Comparison of ENCODE assay signal across 8 cellular contexts in the genomic region with DNA sequence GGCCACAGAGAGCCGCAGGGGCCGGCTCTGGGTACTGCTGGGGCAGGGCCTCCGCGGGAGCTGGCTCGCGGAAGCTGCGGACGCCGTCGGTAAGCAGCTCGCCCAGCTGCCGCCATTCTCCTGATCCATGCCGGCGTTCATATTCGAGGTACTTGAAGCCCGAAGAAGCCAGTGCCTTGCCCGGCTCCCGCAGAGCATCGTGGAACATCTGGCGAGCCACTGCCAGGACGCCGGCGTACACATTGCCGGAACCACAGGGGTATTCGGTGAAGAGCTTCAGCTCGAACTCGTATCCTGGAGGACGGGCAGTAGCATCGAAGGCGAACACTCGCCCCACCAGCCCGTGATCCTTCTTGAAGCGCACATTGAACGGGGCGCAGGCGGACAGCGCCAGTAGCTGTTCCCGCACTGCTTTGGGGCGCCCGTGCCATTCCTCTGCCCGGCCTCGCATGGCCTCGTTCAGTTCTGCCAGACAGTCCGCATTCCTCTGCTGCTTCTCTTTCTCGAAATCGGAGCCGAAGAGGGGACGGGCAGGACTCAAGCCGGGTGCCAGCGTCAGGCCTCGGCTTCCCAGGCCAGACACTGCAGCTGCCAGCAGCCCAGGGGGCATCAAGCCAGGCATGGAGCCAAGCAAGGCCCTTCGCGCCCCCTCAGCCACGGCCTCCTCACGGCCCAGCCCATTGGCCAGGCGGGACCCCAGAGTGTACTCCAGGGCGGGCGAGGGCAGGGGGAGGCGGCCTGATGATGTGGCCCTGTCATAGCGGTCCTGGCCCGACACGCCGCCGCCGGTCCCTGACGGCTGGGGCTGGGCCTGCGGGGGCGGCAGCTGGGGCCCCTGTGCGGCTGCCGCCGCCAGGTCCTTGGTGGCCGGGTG. TPM values are rescaled to one million over a fixed set of nuclear protein-coding genes. Genes with fewer than 3 reads are reported as not detected.
A peak's percentile ranks its signal among the peaks of the same experiment; 100 is the strongest.
DNase-seq lines count a peak whose midpoint lies in the region; ATAC-seq, FAIRE-seq and TF ChIP-seq lines count a peak whose summit lies in the region.

No MANE protein-coding gene starts in this region.

- no peaks in the 10 kb centered on the region for H3K9me3 ChIP-seq in OCI-LY7 (ENCODE audit: low read length)
- no peaks in the 10 kb centered on the region for H3K9me3 ChIP-seq in effector memory CD4-positive, alpha-beta T cell (ENCODE audit: control insufficient read depth, low read length)

- no TSS peak for BruUV-seq in OCI-LY7 (replicated peaks; lab: Mats Ljungman, UMichigan)

- H3K27ac Mint-ChIP-seq in neural crest cell (ENCODE audit: unreplicated experiment) = peak overlapping the region; percentile 19

- no peak for TF ChIP-seq CTCF in OCI-LY7 (conservative IDR thresholded peaks at IDR 0.05; ENCODE audit: low read length)
- no peak for TF ChIP-seq CTCF in neural crest cell (conservative IDR thresholded peaks at IDR 0.05)

- H3K9me3 Mint-ChIP-seq in neural crest cell = no peaks in the 10 kb centered on the region

- CTCF ChIA-PET in OCI-LY7 (lab: Charles Lee; ENCODE audit: unreplicated experiment) = interaction anchor here (1.1 kb wide), 1 partner anchor 68 kb away, joined by 3 read pairs; no protein-coding TSS in a partner anchor

- FAIRE-seq in H54 (lab: Jason Lieb, UNC) = no peak

- POLR2A ChIA-PET in OCI-LY7 (lab: Charles Lee) = no interaction called here

- no peak for TF ChIP-seq POLR2A in H54 (IDR thresholded peaks at IDR 0.05; ENCODE audit: low read depth, low read length)

- H3K36me3 ChIP-seq in OCI-LY7 (ENCODE audit: insufficient read depth, low read length) = peaks cover 13% of the 10 kb centered on the region; the same call in 1 of the 2 replicates
- no peaks in the 10 kb centered on the region for H3K36me3 ChIP-seq in effector memory CD4-positive, alpha-beta T cell (ENCODE audit: control insufficient read depth, insufficient read depth, low read length)

- no peak for ATAC-seq in HG02938 (IDR thresholded peaks at IDR 0.05; ENCODE audit: unreplicated experiment)

- H3K27me3 Mint-ChIP-seq in neural crest cell (ENCODE audit: low read depth) = peaks cover 9% of the 10 kb centered on the region

- peak; percentile 20 for DNase-seq in stimulated activated CD4-positive, alpha-beta T cell treated with anti-CD3 and anti-CD28 coated beads, Interleukin-4, amount 100 ng/mL, for 1 hour
- no peak for DNase-seq in stimulated activated CD4-positive, alpha-beta T cell treated with anti-CD3 and anti-CD28 coated beads, Interleukin-12 subunit alpha, Interleukin-12 subunit beta, amount 100 ng/mL, for 4 hours
- DNase-seq in OCI-LY7 (ENCODE audit: low spot score) = no peak
- no peak for DNase-seq in effector memory CD4-positive, alpha-beta T cell
- no peak for DNase-seq in neural crest cell (ENCODE audit: low read depth, low spot score)
- no peak for DNase-seq in H54 (ENCODE audit: insufficient read length, low spot score)
- no peak for DNase-seq in SW 1271 (lab: John Stamatoyannopoulos, UW)

- no peaks in the 10 kb centered on the region for H3K27me3 ChIP-seq in effector memory CD4-positive, alpha-beta T cell (replicated peaks; ENCODE audit: control insufficient read depth, insufficient read depth, low read length, poor library complexity, severe bottlenecking)

- peaks cover 18% of the 10 kb centered on the region; the same call in 1 of the 2 replicates for H3K79me2 ChIP-seq in OCI-LY7 (ENCODE audit: insufficient read depth, low read depth, low read length)

- H3K4me1 Mint-ChIP-seq in neural crest cell = peaks cover 28% of the 10 kb centered on the region

- peak overlapping the region; percentile 64 for H3K4me3 Mint-ChIP-seq in neural crest cell

- peak overlapping the region; percentile 75 for H3K27ac ChIP-seq in OCI-LY7 (ENCODE audit: low read depth, low read length, poor library complexity, severe bottlenecking)
- peak overlapping the region; percentile 72 for H3K27ac ChIP-seq in effector memory CD4-positive, alpha-beta T cell (ENCODE audit: insufficient read depth, low read length, poor library complexity, severe bottlenecking)

- intact Hi-C loops in OCI-LY7 (cut with micrococcal nuclease; ENCODE audit: unreplicated experiment) = loop anchor here (10.0 kb wide), 1 partner anchor 180 kb away; no protein-coding TSS in a partner anchor

- peak overlapping the region; percentile 7; the same call in 1 of the 2 replicates for H2AFZ ChIP-seq in OCI-LY7 (ENCODE audit: low read length)

- H4K20me1 ChIP-seq in OCI-LY7 (ENCODE audit: insufficient read depth, low read length) = no peaks in the 10 kb centered on the region

- H3K36me3 Mint-ChIP-seq in neural crest cell (ENCODE audit: low read depth) = peaks cover 3% of the 10 kb centered on the region

- H3K9me2 ChIP-seq in OCI-LY7 (ENCODE audit: insufficient read depth, low read length) = no peaks in the 10 kb centered on the region

- H3K4me2 ChIP-seq in OCI-LY7 (ENCODE audit: low read length) = peak overlapping the region; percentile 95

- H3K4me1 ChIP-seq in OCI-LY7 (ENCODE audit: insufficient read depth, low read length, poor library complexity, severe bottlenecking) = peaks cover 44% of the 10 kb centered on the region
- peaks cover 37% of the 10 kb centered on the region for H3K4me1 ChIP-seq in effector memory CD4-positive, alpha-beta T cell (ENCODE audit: control insufficient read depth, insufficient read depth, low read length, poor library complexity, severe bottlenecking)

- peak overlapping the region; percentile 98 for H3K4me3 ChIP-seq in OCI-LY7 (ENCODE audit: low read depth, low read length, poor library complexity, severe bottlenecking)
- H3K4me3 ChIP-seq in effector memory CD4-positive, alpha-beta T cell (ENCODE audit: insufficient read depth, low read depth, low read length, poor library complexity, severe bottlenecking) = peak overlapping the region; percentile 67

RNA-seq across cellular contexts. Expression of a gene that starts 1.0 kb away (rescaled TPM):
- total RNA-seq in OCI-LY7 (2014; rRNA removed; shearing (Covaris generic)) = 47.4 and 53.5 TPM in 2 replicates
- total RNA-seq in OCI-LY7 (2022) (25.4 and 30.9 TPM in 2 replicates), neural crest cell (28.6 and 33.1 TPM in 2 replicates)

RNA-seq across cellular contexts. Expression of a gene that starts 17.5 kb away (rescaled TPM):
- total RNA-seq in OCI-LY7 (2014; rRNA removed; shearing (Covaris generic)) = 5.2 and 5.3 TPM in 2 replicates
- 15.6 and 16.1 TPM in 2 replicates for total RNA-seq in OCI-LY7 (2022)
- total RNA-seq in neural crest cell = 9.1 and 9.6 TPM in 2 replicates

RNA-seq across cellular contexts. Expression of a gene that starts 20.8 kb away (rescaled TPM):
- total RNA-seq in OCI-LY7 (2014; rRNA removed; shearing (Covaris generic)) = not detected in 2 replicates
- total RNA-seq in OCI-LY7 (2022) (0.57 TPM in 1 of 2 replicates, not detected in the other), neural crest cell (not detected in 2 replicates)

RNA-seq across cellular contexts. Expression of a gene that starts 22.0 kb away (rescaled TPM):
- total RNA-seq in OCI-LY7 (2014; rRNA removed; shearing (Covaris generic)) = 84.4 and 116 TPM in 2 replicates
- total RNA-seq in OCI-LY7 (2022) (118 and 133 TPM in 2 replicates), neural crest cell (105 and 115 TPM in 2 replicates)

RNA-seq across cellular contexts. Expression of a gene that starts 29.7 kb away (rescaled TPM):
- total RNA-seq in OCI-LY7 (2014; rRNA removed; shearing (Covaris generic)) = not detected in 2 replicates
- not detected in 2 replicates for total RNA-seq in OCI-LY7 (2022)
- not detected in 2 replicates for total RNA-seq in neural crest cell
